Comparison of ENCODE assay signal across 23 cellular contexts in the genomic region with DNA sequence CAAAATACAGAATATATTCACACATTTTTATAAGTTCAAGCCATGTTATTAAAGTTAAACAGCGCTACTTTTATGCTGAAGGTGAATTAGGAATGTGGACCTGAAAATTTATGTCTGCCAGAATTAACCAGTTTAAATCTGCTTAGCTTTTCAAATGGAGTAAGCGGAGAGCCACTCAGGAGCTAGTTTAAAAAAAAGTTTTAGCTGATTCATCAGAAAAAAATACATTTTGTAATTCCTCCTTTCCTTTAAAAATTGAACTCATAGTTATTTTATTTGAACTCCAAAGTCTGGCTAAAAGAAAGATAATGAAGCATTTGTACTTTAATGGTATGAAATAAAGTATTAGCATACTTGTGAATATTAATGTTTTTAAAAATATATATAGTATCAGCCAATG.
"Had no signal": no experiment of that assay in that cellular context is flagged by ENCODE, and none has a peak within 500 bp of the region (broad histone marks: within the 10 kb centered on the region; RNA-seq: fewer than 3 reads in every experiment).

No MANE protein-coding gene starts in this region.

- H3K27ac ChIP-seq: adrenal gland, coronary artery, KMS-11 had no signal

- H3K27me3 Mint-ChIP-seq: activated B cell treated with CpG ODN at 0.5 μM for 24 hours; activated CD4-positive, alpha-beta memory T cell treated with anti-CD3 and anti-CD28 coated beads for 36 hours; activated CD4-positive, alpha-beta T cell treated with anti-CD3 and anti-CD28 coated beads, Interleukin-2, amount 10 ng/mL, durations not matched to agents 7 days and 5 days; activated naive CD8-positive, alpha-beta T cell treated with anti-CD3 and anti-CD28 coated beads, Interleukin-2, amount 10 ng/mL, durations not matched to agents 7 days and 5 days; activated T-helper 17 cell treated with anti-CD3 and anti-CD28 coated beads, Interleukin-2, amount 50 U/mL, for 72 hours had no signal

- H3K9me3 ChIP-seq: adrenal gland had no signal

- H3K4me3 ChIP-seq: adrenal gland, coronary artery had no signal

- DNase-seq: activated B cell treated with CpG ODN at 0.5 μM for 24 hours; activated CD4-positive, alpha-beta memory T cell treated with anti-CD3 and anti-CD28 coated beads for 36 hours; activated CD4-positive, alpha-beta T cell treated with anti-CD3 and anti-CD28 coated beads, Interleukin-2, amount 10 ng/mL, durations not matched to agents 7 days and 5 days; activated CD8-positive, alpha-beta memory T cell treated with anti-CD3 and anti-CD28 coated beads for 24 hours; activated gamma-delta T cell; activated naive CD4-positive, alpha-beta T cell treated with anti-CD3 and anti-CD28 coated beads for 36 hours; activated naive CD8-positive, alpha-beta T cell treated with anti-CD3 and anti-CD28 coated beads, Interleukin-2, amount 10 ng/mL, durations not matched to agents 7 days and 5 days; activated T-cell treated with anti-CD3 and anti-CD28 coated beads, Interleukin-2, amount 50 U/mL, for 48 hours; adrenal gland; anterior cingulate cortex; MM.1S; NCI-H1105; NCI-H1436; NCI-H1694 treated with DMSO at 0.1 percent for 48 hours; NCI-H2081; NCI-H510A treated with DMSO at 0.1 percent for 48 hours; SIG-M5; SW 1271; T-helper 2 cell; T1000 had no signal

- ATAC-seq: activated T-helper 17 cell treated with anti-CD3 and anti-CD28 coated beads, Interleukin-2, amount 50 U/mL, for 72 hours had no signal

- H3K27me3 ChIP-seq: adrenal gland had no signal

- H3K4me3 Mint-ChIP-seq: activated B cell treated with CpG ODN at 0.5 μM for 24 hours; activated CD4-positive, alpha-beta memory T cell treated with anti-CD3 and anti-CD28 coated beads for 36 hours; activated CD4-positive, alpha-beta T cell treated with anti-CD3 and anti-CD28 coated beads, Interleukin-2, amount 10 ng/mL, durations not matched to agents 7 days and 5 days; activated naive CD4-positive, alpha-beta T cell treated with anti-CD3 and anti-CD28 coated beads for 36 hours; activated naive CD8-positive, alpha-beta T cell treated with anti-CD3 and anti-CD28 coated beads, Interleukin-2, amount 10 ng/mL, durations not matched to agents 7 days and 5 days had no signal

- H3K9me3 Mint-ChIP-seq: activated B cell treated with CpG ODN at 0.5 μM for 24 hours; activated CD4-positive, alpha-beta T cell treated with anti-CD3 and anti-CD28 coated beads, Interleukin-2, amount 10 ng/mL, durations not matched to agents 7 days and 5 days; activated naive CD8-positive, alpha-beta T cell treated with anti-CD3 and anti-CD28 coated beads, Interleukin-2, amount 10 ng/mL, durations not matched to agents 7 days and 5 days; activated T-helper 17 cell treated with anti-CD3 and anti-CD28 coated beads, Interleukin-2, amount 50 U/mL, for 72 hours had no signal

- H3K27ac Mint-ChIP-seq: activated B cell treated with CpG ODN at 0.5 μM for 24 hours; activated CD4-positive, alpha-beta memory T cell treated with anti-CD3 and anti-CD28 coated beads for 36 hours; activated CD4-positive, alpha-beta T cell treated with anti-CD3 and anti-CD28 coated beads, Interleukin-2, amount 10 ng/mL, durations not matched to agents 7 days and 5 days; activated naive CD4-positive, alpha-beta T cell treated with anti-CD3 and anti-CD28 coated beads for 36 hours; activated naive CD8-positive, alpha-beta T cell treated with anti-CD3 and anti-CD28 coated beads, Interleukin-2, amount 10 ng/mL, durations not matched to agents 7 days and 5 days; activated T-helper 17 cell treated with anti-CD3 and anti-CD28 coated beads, Interleukin-2, amount 50 U/mL, for 72 hours had no signal

- H3K36me3 ChIP-seq: adrenal gland had no signal

- H3K9ac ChIP-seq: KMS-11 had no signal
